Comparison of ENCODE assay signal across 1 cellular context in genomic region chr1:62314951-62315350, GRCh38.
TF ChIP-seq lines count a peak whose summit lies in the region.

No MANE protein-coding gene starts in this region.

TF ChIP-seq in K562, 482 proteins besides CTCF, POLR2A, EP300 and RAD21:
- TF ChIP-seq ZFP36 (IDR thresholded peaks at IDR 0.05; ENCODE audit: low read depth, low read length, partially characterized antibody) (peak; percentile 24), ETV5 (CRISPR knock-in tag; IDR thresholded peaks at IDR 0.05; ENCODE audit: low read depth) (no peak)
TF ChIP-seq in K562: peak in this region for 1.
